ENCODE assay signal across 30 cellular contexts in the genomic region with DNA sequence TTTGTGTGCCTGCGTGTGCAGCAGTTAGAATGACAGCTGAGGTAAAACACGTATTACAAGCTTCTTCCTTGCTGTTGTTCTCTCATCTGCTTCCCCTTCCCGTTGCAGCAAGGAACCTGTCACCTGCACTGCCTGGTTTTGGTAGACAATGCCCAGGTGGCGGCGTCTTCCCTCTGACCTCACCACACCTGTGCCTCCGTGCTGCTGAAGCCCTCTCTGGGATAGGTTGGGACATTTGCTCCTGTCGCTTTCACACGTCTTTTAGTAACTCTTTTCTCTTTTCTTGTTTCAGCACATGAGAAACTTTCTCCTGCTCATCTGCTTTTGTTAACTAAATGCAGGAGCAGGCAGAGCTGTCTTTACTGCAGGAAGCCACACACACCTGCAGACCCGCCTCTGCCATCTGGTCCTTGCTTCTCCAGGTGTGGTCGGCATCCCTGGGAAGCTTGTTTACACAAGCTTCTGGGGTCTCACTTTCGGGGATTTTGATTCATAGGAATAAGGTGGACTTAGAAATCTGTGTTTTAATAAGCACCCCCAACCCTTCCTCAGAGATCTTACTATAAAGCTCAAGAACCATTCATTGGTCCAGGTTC.
DNase-seq lines count a peak whose midpoint lies in the region; ATAC-seq and TF ChIP-seq lines count a peak whose summit lies in the region.
"Had no signal": no experiment of that assay in that cellular context is flagged by ENCODE, and none has a peak within 500 bp of the region (broad histone marks: within the 10 kb centered on the region; RNA-seq: fewer than 3 reads in every experiment).

No MANE protein-coding gene starts in this region.

- H3F3A ChIP-seq in OCI-LY1 (ENCODE audit: insufficient read depth, low read length) = no peaks in the 10 kb centered on the region

- H3K4me3 Mint-ChIP-seq in activated naive CD8-positive, alpha-beta T cell treated with anti-CD3 and anti-CD28 coated beads for 36 hours = no peak overlapping the region
- H3K4me3 Mint-ChIP-seq: activated CD8-positive, alpha-beta T cell treated with anti-CD3 and anti-CD28 coated beads for 36 hours; activated naive CD8-positive, alpha-beta T cell; natural killer cell treated with Interleukin-12 subunit alpha and Interleukin-12 subunit beta and Interleukin-15 and Interleukin-18, amount 100 ng/mL, for 72 hours; T-helper 1 cell treated with Interleukin-12 subunit alpha and Interleukin-12 subunit beta and Interleukin-4 antibody, amounts not matched to agents 30 μg/mL and 1 μg/mL, for 36 hours had no signal

- H3K4me2 ChIP-seq in OCI-LY1 (ENCODE audit: low read length) = peak overlapping the region; percentile 26; the same call in 1 of the 2 replicates

- H3K9me3 ChIP-seq in HUES48 (ENCODE audit: control insufficient read depth, insufficient read depth, low read length) = no peaks in the 10 kb centered on the region
- no peaks in the 10 kb centered on the region for H3K9me3 ChIP-seq in OCI-LY1 (ENCODE audit: low read length)
- H3K9me3 ChIP-seq in left lung = no peaks in the 10 kb centered on the region
- H3K9me3 ChIP-seq: ascending aorta, lower lobe of right lung, pancreas, stomach, tibial artery had no signal

- no peaks in the 10 kb centered on the region for H4K20me1 ChIP-seq in OCI-LY1 (ENCODE audit: insufficient read depth, low read length)

- peaks cover 23% of the 10 kb centered on the region for H3K27me3 Mint-ChIP-seq in activated naive CD8-positive, alpha-beta T cell treated with anti-CD3 and anti-CD28 coated beads for 36 hours

- H3K36me3 ChIP-seq in HUES48 (ENCODE audit: control insufficient read depth, insufficient read depth, low read length) = no peaks in the 10 kb centered on the region
- no peaks in the 10 kb centered on the region for H3K36me3 ChIP-seq in OCI-LY1 (ENCODE audit: insufficient read depth, low read length)
- no peaks in the 10 kb centered on the region for H3K36me3 ChIP-seq in left lung
- H3K36me3 ChIP-seq: ascending aorta, cardiac muscle cell, lower lobe of right lung, pancreas, stomach, tibial artery had no signal

- H3K4me1 ChIP-seq in HUES48 (ENCODE audit: control insufficient read depth, insufficient read depth, low read length) (peaks cover 28% of the 10 kb centered on the region), OCI-LY1 (ENCODE audit: insufficient read depth, low read length, severe bottlenecking) (peaks cover 12% of the 10 kb centered on the region), left lung (peaks cover 0 to 15% of the 10 kb centered on the region in 2 donors)
- H3K4me1 ChIP-seq: ascending aorta, pancreas, stomach, tibial artery had no signal

- H3K27ac ChIP-seq in HUES48 (ENCODE audit: low read depth, low read length) (peak overlapping the region; percentile 17), OCI-LY1 (ENCODE audit: low read depth, low read length, poor library complexity, severe bottlenecking) (no peak overlapping the region), left lung (no peak overlapping the region)
- H3K27ac ChIP-seq: ascending aorta, cardiac muscle cell, coronary artery, lower lobe of right lung, pancreas, stomach, tibial artery had no signal

- TF ChIP-seq CTCF in OCI-LY1 (IDR thresholded peaks at IDR 0.05; ENCODE audit: low read length) (no peak), left lung (IDR thresholded peaks at IDR 0.05) (no peak)

- no peaks in the 10 kb centered on the region for H3K36me3 Mint-ChIP-seq in activated naive CD8-positive, alpha-beta T cell treated with anti-CD3 and anti-CD28 coated beads for 36 hours
- H3K36me3 Mint-ChIP-seq: activated naive CD8-positive, alpha-beta T cell; natural killer cell treated with Interleukin-12 subunit alpha and Interleukin-12 subunit beta and Interleukin-15 and Interleukin-18, amount 100 ng/mL, for 72 hours had no signal

- no peak overlapping the region for H3K27ac Mint-ChIP-seq in activated naive CD8-positive, alpha-beta T cell treated with anti-CD3 and anti-CD28 coated beads for 36 hours
- H3K27ac Mint-ChIP-seq: activated CD8-positive, alpha-beta T cell treated with anti-CD3 and anti-CD28 coated beads for 36 hours; activated naive CD8-positive, alpha-beta T cell; natural killer cell treated with Interleukin-12 subunit alpha and Interleukin-12 subunit beta and Interleukin-15 and Interleukin-18, amount 100 ng/mL, for 72 hours; T-helper 1 cell treated with Interleukin-12 subunit alpha and Interleukin-12 subunit beta and Interleukin-4 antibody, amounts not matched to agents 30 μg/mL and 1 μg/mL, for 36 hours had no signal

- H3K27me3 ChIP-seq in HUES48 (ENCODE audit: control insufficient read depth, insufficient read depth, low read length) = no peaks in the 10 kb centered on the region
- no peaks in the 10 kb centered on the region for H3K27me3 ChIP-seq in OCI-LY1 (ENCODE audit: insufficient read depth, low read length)
- H3K27me3 ChIP-seq in left lung = no peaks in the 10 kb centered on the region
- H3K27me3 ChIP-seq: ascending aorta, pancreas, tibial artery had no signal

- H3K4me3 ChIP-seq in HUES48 (ENCODE audit: low read depth, low read length) (no peak overlapping the region), OCI-LY1 (ENCODE audit: low read depth, low read length, poor library complexity, severe bottlenecking) (no peak overlapping the region), left lung (no peak overlapping the region)
- H3K4me3 ChIP-seq: ascending aorta, cardiac muscle cell, coronary artery, lower lobe of right lung, pancreas, stomach, tibial artery had no signal

- no peak for ATAC-seq in left lung
- ATAC-seq: activated CD8-positive, alpha-beta T cell treated with anti-CD3 and anti-CD28 coated beads for 36 hours; lower lobe of right lung; natural killer cell treated with Interleukin-12 subunit alpha and Interleukin-12 subunit beta and Interleukin-15 and Interleukin-18, amount 100 ng/mL, for 72 hours; pancreas had no signal

- H3K79me2 ChIP-seq in OCI-LY1 (ENCODE audit: insufficient read depth, low read length) = no peaks in the 10 kb centered on the region

- H3K9ac ChIP-seq in HUES48 (ENCODE audit: low read depth, low read length) (no peak overlapping the region), OCI-LY1 (ENCODE audit: low read length) (no peak overlapping the region)

- no peak overlapping the region for H2AFZ ChIP-seq in OCI-LY1 (ENCODE audit: low read length)

- peaks cover 1% of the 10 kb centered on the region for H3K4me1 Mint-ChIP-seq in activated naive CD8-positive, alpha-beta T cell treated with anti-CD3 and anti-CD28 coated beads for 36 hours

- no peaks in the 10 kb centered on the region for H3K9me3 Mint-ChIP-seq in activated naive CD8-positive, alpha-beta T cell treated with anti-CD3 and anti-CD28 coated beads for 36 hours
- H3K9me3 Mint-ChIP-seq: activated CD8-positive, alpha-beta T cell treated with anti-CD3 and anti-CD28 coated beads for 36 hours; natural killer cell treated with Interleukin-12 subunit alpha and Interleukin-12 subunit beta and Interleukin-15 and Interleukin-18, amount 100 ng/mL, for 72 hours; T-helper 1 cell treated with Interleukin-12 subunit alpha and Interleukin-12 subunit beta and Interleukin-4 antibody, amounts not matched to agents 30 μg/mL and 1 μg/mL, for 36 hours had no signal

- DNase-seq in DMS53 (lab: John Stamatoyannopoulos, UW) = peak; percentile 57
- peak; percentile 31 for DNase-seq in iPS-NIHi11 (ENCODE audit: low spot score)
- no peak for DNase-seq in activated naive CD8-positive, alpha-beta T cell treated with anti-CD3 and anti-CD28 coated beads for 36 hours
- DNase-seq in left lung = no peak
- DNase-seq in GM19240 (ENCODE audit: insufficient read length, low spot score) = no peak
- DNase-seq: activated CD4-positive, alpha-beta T cell treated with anti-CD3 and anti-CD28 coated beads for 1 hour; activated CD8-positive, alpha-beta T cell treated with anti-CD3 and anti-CD28 coated beads for 36 hours; COR-L47; DMS79; effector memory CD4-positive, alpha-beta T cell; erythroblast; GOT3; kidney glomerular epithelial cell; lower lobe of right lung; NCI-H1105 treated with DMSO at 0.1 percent for 48 hours; NCI-H2081 treated with DMSO at 0.1 percent for 48 hours; pancreas; small intestine; stimulated activated CD4-positive, alpha-beta T cell treated with anti-CD3 and anti-CD28 coated beads, Interleukin-1b, Interleukin-23, amount 100 ng/mL, for 48 hours; stimulated activated CD8-positive, alpha-beta memory T cell treated with anti-CD3 and anti-CD28 coated beads, Interleukin-4, amount 100 ng/mL, for 48 hours; stomach; tibial artery had no signal

- H3K9me2 ChIP-seq in OCI-LY1 (ENCODE audit: low read depth, low read length) = no peaks in the 10 kb centered on the region

- intact Hi-C loops in left lung (cut with DNase I) = no loop called here

Comparison
In these comparisons a context has a peak if more than half of its experiments do, and no peak if none do; other contexts are left out.
1. DNase-seq: peak in DMS53 (single experiment) and iPS-NIHi11 (single experiment); none in activated naive CD8-positive, alpha-beta T cell treated with anti-CD3 and anti-CD28 coated beads for 36 hours (single experiment), left lung (0 of 2) and GM19240 (single experiment).